1 cellular context compared by ENCODE assay signal in the genomic region with DNA sequence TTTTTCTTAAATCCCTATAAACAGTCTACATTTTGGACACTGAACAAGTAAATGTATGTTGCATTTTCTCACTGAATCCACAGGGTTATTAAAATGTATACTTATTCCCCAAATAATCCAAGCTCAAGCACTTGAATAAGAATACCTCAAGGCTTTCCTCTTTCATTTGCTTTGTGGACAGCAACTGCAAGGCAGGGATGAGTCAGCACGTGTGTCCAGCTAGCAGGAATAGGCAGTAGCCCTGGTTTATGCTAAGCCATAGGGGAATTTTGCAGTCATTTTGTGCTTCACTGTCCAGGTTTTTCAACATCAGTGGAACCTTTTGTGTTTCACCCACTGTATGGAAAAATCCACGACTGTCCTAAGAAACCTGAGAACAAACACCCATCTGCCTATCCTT.
TF ChIP-seq lines count a peak whose summit lies in the region.

No MANE protein-coding gene starts in this region.

TF ChIP-seq in GM23338, 12 proteins besides CTCF, POLR2A, EP300 and RAD21 (continued from another document):
- TF ChIP-seq, protein P1, sequence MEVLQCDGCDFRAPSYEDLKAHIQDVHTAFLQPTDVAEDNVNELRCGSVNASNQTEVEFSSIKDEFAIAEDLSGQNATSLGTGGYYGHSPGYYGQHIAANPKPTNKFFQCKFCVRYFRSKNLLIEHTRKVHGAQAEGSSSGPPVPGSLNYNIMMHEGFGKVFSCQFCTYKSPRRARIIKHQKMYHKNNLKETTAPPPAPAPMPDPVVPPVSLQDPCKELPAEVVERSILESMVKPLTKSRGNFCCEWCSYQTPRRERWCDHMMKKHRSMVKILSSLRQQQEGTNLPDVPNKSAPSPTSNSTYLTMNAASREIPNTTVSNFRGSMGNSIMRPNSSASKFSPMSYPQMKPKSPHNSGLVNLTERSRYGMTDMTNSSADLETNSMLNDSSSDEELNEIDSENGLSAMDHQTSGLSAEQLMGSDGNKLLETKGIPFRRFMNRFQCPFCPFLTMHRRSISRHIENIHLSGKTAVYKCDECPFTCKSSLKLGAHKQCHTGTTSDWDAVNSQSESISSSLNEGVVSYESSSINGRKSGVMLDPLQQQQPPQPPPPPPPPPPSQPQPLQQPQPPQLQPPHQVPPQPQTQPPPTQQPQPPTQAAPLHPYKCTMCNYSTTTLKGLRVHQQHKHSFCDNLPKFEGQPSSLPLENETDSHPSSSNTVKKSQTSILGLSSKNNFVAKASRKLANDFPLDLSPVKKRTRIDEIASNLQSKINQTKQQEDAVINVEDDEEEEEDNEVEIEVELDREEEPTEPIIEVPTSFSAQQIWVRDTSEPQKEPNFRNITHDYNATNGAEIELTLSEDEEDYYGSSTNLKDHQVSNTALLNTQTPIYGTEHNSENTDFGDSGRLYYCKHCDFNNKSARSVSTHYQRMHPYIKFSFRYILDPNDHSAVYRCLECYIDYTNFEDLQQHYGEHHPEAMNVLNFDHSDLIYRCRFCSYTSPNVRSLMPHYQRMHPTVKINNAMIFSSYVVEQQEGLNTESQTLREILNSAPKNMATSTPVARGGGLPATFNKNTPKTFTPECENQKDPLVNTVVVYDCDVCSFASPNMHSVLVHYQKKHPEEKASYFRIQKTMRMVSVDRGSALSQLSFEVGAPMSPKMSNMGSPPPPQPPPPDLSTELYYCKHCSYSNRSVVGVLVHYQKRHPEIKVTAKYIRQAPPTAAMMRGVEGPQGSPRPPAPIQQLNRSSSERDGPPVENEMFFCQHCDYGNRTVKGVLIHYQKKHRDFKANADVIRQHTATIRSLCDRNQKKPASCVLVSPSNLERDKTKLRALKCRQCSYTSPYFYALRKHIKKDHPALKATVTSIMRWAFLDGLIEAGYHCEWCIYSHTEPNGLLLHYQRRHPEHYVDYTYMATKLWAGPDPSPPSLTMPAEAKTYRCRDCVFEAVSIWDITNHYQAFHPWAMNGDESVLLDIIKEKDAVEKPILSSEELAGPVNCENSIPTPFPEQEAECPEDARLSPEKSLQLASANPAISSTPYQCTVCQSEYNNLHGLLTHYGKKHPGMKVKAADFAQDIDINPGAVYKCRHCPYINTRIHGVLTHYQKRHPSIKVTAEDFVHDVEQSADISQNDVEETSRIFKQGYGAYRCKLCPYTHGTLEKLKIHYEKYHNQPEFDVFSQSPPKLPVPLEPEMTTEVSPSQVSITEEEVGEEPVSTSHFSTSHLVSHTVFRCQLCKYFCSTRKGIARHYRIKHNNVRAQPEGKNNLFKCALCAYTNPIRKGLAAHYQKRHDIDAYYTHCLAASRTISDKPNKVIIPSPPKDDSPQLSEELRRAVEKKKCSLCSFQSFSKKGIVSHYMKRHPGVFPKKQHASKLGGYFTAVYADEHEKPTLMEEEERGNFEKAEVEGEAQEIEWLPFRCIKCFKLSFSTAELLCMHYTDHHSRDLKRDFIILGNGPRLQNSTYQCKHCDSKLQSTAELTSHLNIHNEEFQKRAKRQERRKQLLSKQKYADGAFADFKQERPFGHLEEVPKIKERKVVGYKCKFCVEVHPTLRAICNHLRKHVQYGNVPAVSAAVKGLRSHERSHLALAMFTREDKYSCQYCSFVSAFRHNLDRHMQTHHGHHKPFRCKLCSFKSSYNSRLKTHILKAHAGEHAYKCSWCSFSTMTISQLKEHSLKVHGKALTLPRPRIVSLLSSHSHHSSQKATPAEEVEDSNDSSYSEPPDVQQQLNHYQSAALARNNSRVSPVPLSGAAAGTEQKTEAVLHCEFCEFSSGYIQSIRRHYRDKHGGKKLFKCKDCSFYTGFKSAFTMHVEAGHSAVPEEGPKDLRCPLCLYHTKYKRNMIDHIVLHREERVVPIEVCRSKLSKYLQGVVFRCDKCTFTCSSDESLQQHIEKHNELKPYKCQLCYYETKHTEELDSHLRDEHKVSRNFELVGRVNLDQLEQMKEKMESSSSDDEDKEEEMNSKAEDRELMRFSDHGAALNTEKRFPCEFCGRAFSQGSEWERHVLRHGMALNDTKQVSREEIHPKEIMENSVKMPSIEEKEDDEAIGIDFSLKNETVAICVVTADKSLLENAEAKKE (CRISPR knock-in tag; IDR thresholded peaks at IDR 0.05), result no peak
- no peak for TF ChIP-seq ZNF331 (CRISPR knock-in tag; IDR thresholded peaks at IDR 0.05; ENCODE audit: low read depth)
- TF ChIP-seq, protein P2, sequence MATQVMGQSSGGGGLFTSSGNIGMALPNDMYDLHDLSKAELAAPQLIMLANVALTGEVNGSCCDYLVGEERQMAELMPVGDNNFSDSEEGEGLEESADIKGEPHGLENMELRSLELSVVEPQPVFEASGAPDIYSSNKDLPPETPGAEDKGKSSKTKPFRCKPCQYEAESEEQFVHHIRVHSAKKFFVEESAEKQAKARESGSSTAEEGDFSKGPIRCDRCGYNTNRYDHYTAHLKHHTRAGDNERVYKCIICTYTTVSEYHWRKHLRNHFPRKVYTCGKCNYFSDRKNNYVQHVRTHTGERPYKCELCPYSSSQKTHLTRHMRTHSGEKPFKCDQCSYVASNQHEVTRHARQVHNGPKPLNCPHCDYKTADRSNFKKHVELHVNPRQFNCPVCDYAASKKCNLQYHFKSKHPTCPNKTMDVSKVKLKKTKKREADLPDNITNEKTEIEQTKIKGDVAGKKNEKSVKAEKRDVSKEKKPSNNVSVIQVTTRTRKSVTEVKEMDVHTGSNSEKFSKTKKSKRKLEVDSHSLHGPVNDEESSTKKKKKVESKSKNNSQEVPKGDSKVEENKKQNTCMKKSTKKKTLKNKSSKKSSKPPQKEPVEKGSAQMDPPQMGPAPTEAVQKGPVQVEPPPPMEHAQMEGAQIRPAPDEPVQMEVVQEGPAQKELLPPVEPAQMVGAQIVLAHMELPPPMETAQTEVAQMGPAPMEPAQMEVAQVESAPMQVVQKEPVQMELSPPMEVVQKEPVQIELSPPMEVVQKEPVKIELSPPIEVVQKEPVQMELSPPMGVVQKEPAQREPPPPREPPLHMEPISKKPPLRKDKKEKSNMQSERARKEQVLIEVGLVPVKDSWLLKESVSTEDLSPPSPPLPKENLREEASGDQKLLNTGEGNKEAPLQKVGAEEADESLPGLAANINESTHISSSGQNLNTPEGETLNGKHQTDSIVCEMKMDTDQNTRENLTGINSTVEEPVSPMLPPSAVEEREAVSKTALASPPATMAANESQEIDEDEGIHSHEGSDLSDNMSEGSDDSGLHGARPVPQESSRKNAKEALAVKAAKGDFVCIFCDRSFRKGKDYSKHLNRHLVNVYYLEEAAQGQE (IDR thresholded peaks at IDR 0.05; ENCODE audit: unreplicated experiment), result no peak
- TF ChIP-seq JUNB (IDR thresholded peaks at IDR 0.05; ENCODE audit: unreplicated experiment), result no peak
- TF ChIP-seq ZNF114 (CRISPR knock-in tag; IDR thresholded peaks at IDR 0.05), result no peak
